8 cellular contexts compared by ENCODE assay signal in genomic region chr11:49526240-49526829, GRCh38.
DNase-seq lines count a peak whose midpoint lies in the region; ATAC-seq, FAIRE-seq and TF ChIP-seq lines count a peak whose summit lies in the region.
"Not testable (repeated sequence)": the region's sequence is repeated elsewhere in the genome, so short reads cannot be mapped to it uniquely, and the experiment has no call there.

No MANE protein-coding gene starts in this region.

- FAIRE-seq in HepG2 (lab: Jason Lieb, UNC): peak; percentile 87

- H2AFZ ChIP-seq in HepG2 (ENCODE audit: low read length): not testable (repeated sequence)

- not testable (repeated sequence) for H3K4me2 ChIP-seq in HepG2 (ENCODE audit: low read depth, low read length)

- H3K9ac ChIP-seq in HepG2 (ENCODE audit: insufficient read depth, low read depth, low read length): not testable (repeated sequence)

- not testable (repeated sequence) for H3K9me3 ChIP-seq in HepG2 (ENCODE audit: low read length)

- TF ChIP-seq EP300 in HepG2 (IDR thresholded peaks at IDR 0.05; ENCODE audit: low read depth in 2 of 2, low read length in 2 of 2); HepG2 (CRISPR knock-in tag; IDR thresholded peaks at IDR 0.05; ENCODE audit: borderline replicate concordance): not testable (repeated sequence)

- H3K4me3 ChIP-seq in HepG2 (replicated peaks in 1 of 3; ENCODE audit: insufficient read depth in 1 of 3, low read depth in 2 of 3, low read length in 3 of 3): not testable (repeated sequence)

- ATAC-seq in GM19438 (IDR thresholded peaks at IDR 0.05; ENCODE audit: low read depth, unreplicated experiment) (peak; percentile 91), HG02981 (IDR thresholded peaks at IDR 0.05; ENCODE audit: unreplicated experiment) (peak; percentile 89), HepG2 (peak; percentile 74)

- not testable (repeated sequence) for H3K27ac ChIP-seq in HepG2 (ENCODE audit: extremely low read length, insufficient read depth, low read length)

- peak; percentile 1 for DNase-seq in DMS153 (lab: John Stamatoyannopoulos, UW)
- DNase-seq in MV-4-11 (lab: John Stamatoyannopoulos, UW): peak; percentile 34
- peak; percentile 7 for DNase-seq in UCSD-AML1 (lab: John Stamatoyannopoulos, UW; ENCODE audit: unreplicated experiment)
- peak; percentile 2 to 22 for DNase-seq in erythroblast (lab: John Stamatoyannopoulos, UW)
- peak; percentile 12 for DNase-seq in HepG2 (ENCODE audit: low spot score)
- peak; percentile 58 for DNase-seq in superior temporal gyrus (ENCODE audit: extremely low spot score)

- WGBS in HepG2 (ENCODE audit: low lambda C conversion rate): 0% methylated on average over 1 of the region's 1 CpG

- POLR2A ChIA-PET in HepG2 (lab: Yijun Ruan, JAX): not testable (repeated sequence)

- TF ChIP-seq RAD21 in HepG2 (CRISPR knock-in tag; IDR thresholded peaks at IDR 0.05): not testable (repeated sequence)

- H3K4me1 ChIP-seq in HepG2 (ENCODE audit: insufficient read depth, low read length): not testable (repeated sequence)

- TF ChIP-seq POLR2A in erythroblast (IDR thresholded peaks at IDR 0.05; ENCODE audit: low read length); HepG2 (IDR thresholded peaks at IDR 0.05; ENCODE audit: insufficient read depth in 1 of 2, low read depth in 2 of 2, low read length in 2 of 2): not testable (repeated sequence)

- not testable (repeated sequence) for BruUV-seq in HepG2 (replicated peaks; lab: Mats Ljungman, UMichigan)

- CTCF ChIA-PET in HepG2 (lab: Yijun Ruan, JAX; ENCODE audit: low intra/inter-chr PET ratio, low total read pairs): not testable (repeated sequence)

- H4K20me1 ChIP-seq in HepG2 (ENCODE audit: insufficient read depth, low read length): not testable (repeated sequence)

- in situ Hi-C loops in HepG2 (cut with HindIII; ENCODE audit: extremely low pct_ligation_motif_present, low pct_unique_long_range_greater_than_20kb): not testable (repeated sequence)

- not testable (repeated sequence) for H3K27me3 ChIP-seq in HepG2 (ENCODE audit: control insufficient read depth in 1 of 2, insufficient read depth in 2 of 2, low read length in 2 of 2)

- H3K79me2 ChIP-seq in HepG2 (ENCODE audit: insufficient read depth, low read length): not testable (repeated sequence)

- intact Hi-C loops in HepG2 (cut with micrococcal nuclease; ENCODE audit: unreplicated experiment): loop anchor here (2.0 to 10.0 kb wide), 4 partner anchors 296 to 1352 kb away; partner anchors contain the start of gene OR4S1

- not testable (repeated sequence) for H3K36me3 ChIP-seq in HepG2 (replicated peaks in 1 of 2; ENCODE audit: control insufficient read depth in 1 of 2, insufficient read depth in 2 of 2, low read length in 2 of 2)

- peak; percentile 71 for TF ChIP-seq CTCF in HepG2 (CRISPR knock-in tag; IDR thresholded peaks at IDR 0.05)

TF ChIP-seq in HepG2, 621 proteins besides CTCF, POLR2A, EP300 and RAD21:
- TF ChIP-seq SMC3 (IDR thresholded peaks at IDR 0.05; ENCODE audit: low read length) (peak; percentile 69), STAG1 (CRISPR knock-in tag; IDR thresholded peaks at IDR 0.05) (peak; percentile 68), ZNF652 (CRISPR knock-in tag; IDR thresholded peaks at IDR 0.05; ENCODE audit: borderline replicate concordance, low read depth) (peak; percentile 98)

Comparison
In these comparisons a context has a peak if more than half of its experiments do, and no peak if none do; other contexts are left out.
1. DNase-seq: peak in every context shown above with its lines; median percentile 58 in superior temporal gyrus; 34 in MV-4-11; 12 in erythroblast; 12 in HepG2; 7 in UCSD-AML1; 1 in DMS153.